ENCODE assay signal across 22 cellular contexts in the genomic region with DNA sequence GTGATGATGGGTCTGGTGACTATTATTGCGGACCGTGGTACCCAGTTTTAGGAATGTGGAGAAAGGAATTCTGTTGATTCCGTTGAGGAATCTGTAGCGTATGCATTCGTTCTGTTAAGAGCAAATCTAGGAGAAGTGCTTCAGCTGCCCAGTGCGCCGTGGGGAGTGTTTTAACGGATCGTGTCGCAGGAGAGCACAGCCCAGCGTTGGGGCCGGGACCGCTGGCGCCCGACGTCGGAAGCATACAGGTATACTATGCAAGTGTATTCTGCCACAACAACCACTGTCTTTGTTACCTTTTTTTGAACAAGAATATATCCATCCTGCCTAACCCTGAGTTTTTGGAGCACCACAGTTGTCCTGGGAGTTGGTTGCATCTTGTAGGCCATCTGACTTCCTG. TPM values are rescaled to one million over a fixed set of nuclear protein-coding genes. Genes with fewer than 3 reads are reported as not detected.
DNase-seq lines count a peak whose midpoint lies in the region; ATAC-seq, FAIRE-seq and TF ChIP-seq lines count a peak whose summit lies in the region.
"Had no signal": no experiment of that assay in that cellular context is flagged by ENCODE, and none has a peak within 500 bp of the region (broad histone marks: within the 10 kb centered on the region; RNA-seq: fewer than 3 reads in every experiment).

No MANE protein-coding gene starts in this region.

- DNase-seq in activated effector memory CD4-positive, alpha-beta T cell treated with anti-CD3 and anti-CD28 coated beads, Interleukin-2, amount 50 U/mL, for 16 hours, result peak; percentile 31
- DNase-seq in activated effector memory CD4-positive, alpha-beta T cell treated with Interleukin-2 at 50 U/mL for 16 hours, result no peak
- no peak for DNase-seq in astrocyte (ENCODE audit: low read depth)
- DNase-seq in mesenteric fat pad (ENCODE audit: low spot score), result peak; percentile 41
- DNase-seq in Kasumi-1 (lab: John Stamatoyannopoulos, UW), result no peak
- DNase-seq in activated T-cell treated with anti-CD3 and anti-CD28 coated beads, Interleukin-2, amount 50 U/mL, for 4 hours, result no peak
- DNase-seq: DMS 273 treated with DMSO at 0.1 percent for 48 hours, DND-41, MV-4-11, NCI-H1417, NCI-H187, NCI-H226, NCI-H524 treated with DMSO at 0.1 percent for 48 hours had no signal

- H3K4me1 ChIP-seq in astrocyte (ENCODE audit: insufficient read depth, low read length), result no peaks in the 10 kb centered on the region
- H3K4me1 ChIP-seq: Peyer's patch had no signal

- H3K27ac Mint-ChIP-seq in astrocyte (ENCODE audit: unreplicated experiment), result peak overlapping the region; percentile 16
- H3K27ac Mint-ChIP-seq: IgD-negative memory B cell had no signal

- no peak for FAIRE-seq in astrocyte (lab: Jason Lieb, UNC)
- FAIRE-seq: H54, HTR-8/SVneo had no signal

- no peaks in the 10 kb centered on the region for H3K27me3 ChIP-seq in astrocyte (ENCODE audit: insufficient read depth, low read length)
- H3K27me3 ChIP-seq: Peyer's patch had no signal

- peaks cover 10% of the 10 kb centered on the region for H3K79me2 ChIP-seq in astrocyte (ENCODE audit: insufficient read depth, low read length)

- H3K36me3 Mint-ChIP-seq in astrocyte (ENCODE audit: low read depth, unreplicated experiment), result peaks cover 32% of the 10 kb centered on the region
- H3K36me3 Mint-ChIP-seq in activated T-cell treated with anti-CD3 and anti-CD28 coated beads, Interleukin-2, amount 50 U/mL, for 4 hours (ENCODE audit: insufficient read depth), result peaks cover 48% of the 10 kb centered on the region

- H3K4me3 ChIP-seq in astrocyte (ENCODE audit: insufficient read depth, low read depth, low read length), result no peak overlapping the region
- H3K4me3 ChIP-seq: Peyer's patch had no signal

- no peak overlapping the region for H2AFZ ChIP-seq in astrocyte (ENCODE audit: low read depth, low read length)

- H3K9me3 ChIP-seq in astrocyte (ENCODE audit: insufficient read depth, low read depth, low read length), result no peaks in the 10 kb centered on the region
- H3K9me3 ChIP-seq: Peyer's patch had no signal

- no peaks in the 10 kb centered on the region for H3K27me3 Mint-ChIP-seq in astrocyte (ENCODE audit: low read depth, unreplicated experiment)
- H3K27me3 Mint-ChIP-seq in activated T-cell treated with anti-CD3 and anti-CD28 coated beads, Interleukin-2, amount 50 U/mL, for 4 hours (ENCODE audit: low read depth), result no peaks in the 10 kb centered on the region
- H3K27me3 Mint-ChIP-seq: IgD-negative memory B cell had no signal

- TF ChIP-seq CTCF in astrocyte (IDR thresholded peaks at IDR 0.05; ENCODE audit: insufficient read depth, low read depth, low read length), result no peak

- no peak overlapping the region for H3K9ac ChIP-seq in astrocyte (ENCODE audit: low read length)

- peaks cover 7% of the 10 kb centered on the region for H3K4me1 Mint-ChIP-seq in astrocyte (ENCODE audit: low read depth, unreplicated experiment)
- H3K4me1 Mint-ChIP-seq in activated T-cell treated with anti-CD3 and anti-CD28 coated beads, Interleukin-2, amount 50 U/mL, for 4 hours (ENCODE audit: low read depth), result no peaks in the 10 kb centered on the region
- H3K4me1 Mint-ChIP-seq: IgD-negative memory B cell had no signal

- no peak overlapping the region for H3K4me2 ChIP-seq in astrocyte (ENCODE audit: low read length)

- H3K36me3 ChIP-seq in astrocyte (ENCODE audit: insufficient read depth, low read length), result peaks cover 37% of the 10 kb centered on the region

- no peak overlapping the region for H3K27ac ChIP-seq in astrocyte (ENCODE audit: low read depth, low read length)
- H3K27ac ChIP-seq: 22Rv1, Peyer's patch had no signal

- ATAC-seq in GM19023 (IDR thresholded peaks at IDR 0.05; ENCODE audit: unreplicated experiment), result no peak
- ATAC-seq in HG03045 (IDR thresholded peaks at IDR 0.05; ENCODE audit: unreplicated experiment), result no peak
- no peak for ATAC-seq in activated T-cell treated with anti-CD3 and anti-CD28 coated beads, Interleukin-2, amount 50 U/mL, for 4 hours
- ATAC-seq: Right ventricle myocardium inferior had no signal

- H3K9me3 Mint-ChIP-seq in astrocyte (ENCODE audit: unreplicated experiment), result no peaks in the 10 kb centered on the region
- H3K9me3 Mint-ChIP-seq in activated T-cell treated with anti-CD3 and anti-CD28 coated beads, Interleukin-2, amount 50 U/mL, for 4 hours, result no peaks in the 10 kb centered on the region
- H3K9me3 Mint-ChIP-seq: CD14-positive monocyte, IgD-negative memory B cell had no signal

- H4K20me1 ChIP-seq in astrocyte (ENCODE audit: insufficient read depth, low read length), result peaks cover 15% of the 10 kb centered on the region

- H3K4me3 Mint-ChIP-seq in astrocyte (ENCODE audit: unreplicated experiment), result no peak overlapping the region
- H3K4me3 Mint-ChIP-seq in activated T-cell treated with anti-CD3 and anti-CD28 coated beads, Interleukin-2, amount 50 U/mL, for 4 hours, result no peak overlapping the region
- H3K4me3 Mint-ChIP-seq: CD14-positive monocyte had no signal

RNA-seq across cellular contexts. Expression of a gene that starts 42.7 kb away (rescaled TPM):
- total RNA-seq in astrocyte, result 16.8 and 18.8 TPM in 2 replicates
- total RNA-seq in mesenteric fat pad, result 29.8 TPM
- total RNA-seq in activated T-cell treated with anti-CD3 and anti-CD28 coated beads, Interleukin-2, amount 50 U/mL, for 4 hours, result 10 to 100 TPM; 24.7 to 27.4 (median 25.9) TPM

Comparison
In these comparisons a context has a peak if more than half of its experiments do, and no peak if none do; other contexts are left out.
1. DNase-seq: peak in activated effector memory CD4-positive, alpha-beta T cell treated with anti-CD3 and anti-CD28 coated beads, Interleukin-2, amount 50 U/mL, for 16 hours (single experiment) and mesenteric fat pad (single experiment); none in activated effector memory CD4-positive, alpha-beta T cell treated with Interleukin-2 at 50 U/mL for 16 hours (single experiment), astrocyte (single experiment), Kasumi-1 (0 of 2) and activated T-cell treated with anti-CD3 and anti-CD28 coated beads, Interleukin-2, amount 50 U/mL, for 4 hours (single experiment).